ENCODE assay signal across 12 cellular contexts in the genomic region with DNA sequence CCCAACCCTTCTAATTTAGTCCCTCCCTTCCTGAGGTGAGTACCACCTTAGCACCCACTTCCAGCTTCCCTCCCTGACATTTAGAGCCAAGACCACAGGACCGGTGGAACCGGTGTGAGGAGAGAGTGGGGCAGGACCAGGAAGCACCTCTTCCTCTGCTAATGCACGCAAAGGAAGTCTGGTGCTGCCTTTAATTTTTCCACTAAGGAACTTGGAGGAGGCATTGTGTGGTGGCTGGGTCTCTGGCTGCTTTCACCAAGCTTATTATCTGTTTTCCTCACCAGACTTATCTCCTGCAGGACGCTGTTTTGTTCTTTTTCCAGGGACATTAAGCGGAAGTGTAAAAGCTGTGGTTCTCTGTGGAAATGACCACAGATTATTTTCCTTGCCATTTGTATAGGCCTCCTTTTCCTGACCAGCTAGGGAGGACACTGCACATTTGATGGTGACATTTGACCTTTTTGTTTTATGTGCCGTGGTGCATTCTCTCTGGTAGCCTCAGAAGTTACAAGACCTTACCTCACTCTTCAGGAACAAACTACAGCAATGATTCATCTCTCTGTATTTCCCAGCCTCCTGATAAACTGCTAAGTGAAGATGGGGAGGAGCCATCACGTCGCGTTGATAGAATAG. TPM values are rescaled to one million over a fixed set of nuclear protein-coding genes. Genes with fewer than 3 reads are reported as not detected.
DNase-seq lines count a peak whose midpoint lies in the region; ATAC-seq and TF ChIP-seq lines count a peak whose summit lies in the region.
"Had no signal": no experiment of that assay in that cellular context is flagged by ENCODE, and none has a peak within 500 bp of the region (broad histone marks: within the 10 kb centered on the region; RNA-seq: fewer than 3 reads in every experiment).

No MANE protein-coding gene starts in this region.

- H3K9me3 Mint-ChIP-seq in GM23338 = no peaks in the 10 kb centered on the region

- H4K20me1 ChIP-seq in GM23338 (replicated peaks; ENCODE audit: insufficient read depth) = no peaks in the 10 kb centered on the region

- TF ChIP-seq CTCF in GM23338 (conservative IDR thresholded peaks at IDR 0.05; ENCODE audit: low read depth in 2 of 2) (no peak), astrocyte of the spinal cord (IDR thresholded peaks at IDR 0.05; ENCODE audit: low read depth, low read length) (no peak), heart right ventricle (IDR thresholded peaks at IDR 0.05) (no peak), parathyroid adenoma (IDR thresholded peaks at IDR 0.05) (no peak), GM10248 (IDR thresholded peaks at IDR 0.05; ENCODE audit: control extremely low read depth, extremely low read depth, low read depth, missing control alignments) (no peak)

- H3K9me2 ChIP-seq in GM23338 (ENCODE audit: insufficient read depth) = no peaks in the 10 kb centered on the region

- no peak overlapping the region for H3K4me2 ChIP-seq in GM23338
- no peak overlapping the region for H3K4me2 ChIP-seq in parathyroid adenoma (ENCODE audit: low read length)

- H3K27ac ChIP-seq in GM23338 (ENCODE audit: low read depth) (no peak overlapping the region), heart right ventricle (peak overlapping the region; percentile 21 to 88 (median 78)), parathyroid adenoma (peak overlapping the region; percentile 57)

- no peaks in the 10 kb centered on the region for H3K9me3 ChIP-seq in heart right ventricle
- H3K9me3 ChIP-seq in parathyroid adenoma (ENCODE audit: control insufficient read depth, low read length) = no peaks in the 10 kb centered on the region
- H3K9me3 ChIP-seq: HAP-1 had no signal

- ATAC-seq in GM23338 = no peak
- peak; percentile 71 to 86 (median 82) for ATAC-seq in heart right ventricle
- no peak for ATAC-seq in HG03025 (IDR thresholded peaks at IDR 0.05; ENCODE audit: low FRiP score, unreplicated experiment)
- ATAC-seq in HG02870 (IDR thresholded peaks at IDR 0.05; ENCODE audit: unreplicated experiment) = no peak

- no peaks in the 10 kb centered on the region for H3F3A ChIP-seq in GM23338 (replicated peaks; ENCODE audit: low read depth)

- H2AFZ ChIP-seq in GM23338 (peak overlapping the region; percentile 70), parathyroid adenoma (peak overlapping the region; percentile 11)

- peaks cover 15% of the 10 kb centered on the region for H3K4me1 Mint-ChIP-seq in GM23338

- CTCF ChIA-PET in GM10248 (lab: Yijun Ruan, JAX) = interaction anchor here (1.1 kb wide), 1 partner anchor 8 kb away, joined by 3 read pairs; no protein-coding TSS in a partner anchor

- no peak overlapping the region for H3K27ac Mint-ChIP-seq in GM23338
- H3K27ac Mint-ChIP-seq: naive B cell had no signal

- H3K27me3 ChIP-seq in GM23338 (ENCODE audit: insufficient read depth) (no peaks in the 10 kb centered on the region), heart right ventricle (no peaks in the 10 kb centered on the region), parathyroid adenoma (ENCODE audit: control insufficient read depth, insufficient read depth, low read length) (no peaks in the 10 kb centered on the region)

- H3K79me2 ChIP-seq in GM23338 (replicated peaks; ENCODE audit: insufficient read depth) (no peaks in the 10 kb centered on the region), parathyroid adenoma (no peaks in the 10 kb centered on the region)

- no peaks in the 10 kb centered on the region for H3K36me3 Mint-ChIP-seq in GM23338 (ENCODE audit: low read depth)
- H3K36me3 Mint-ChIP-seq: naive B cell had no signal

- intact Hi-C loops in heart right ventricle (cut with DNase I) = loop anchor here in 3 of 10 donors (5.0 kb wide), 2 partner anchors 41 to 44 kb away; a partner anchor contains a TSS

- H3K27me3 Mint-ChIP-seq in GM23338 (ENCODE audit: insufficient read depth, low read depth, poor library complexity) = no peaks in the 10 kb centered on the region

- in situ Hi-C loops in astrocyte of the spinal cord (cut with HindIII; ENCODE audit: low sequenced_read_pairs) = no loop called here

- H3K4me3 Mint-ChIP-seq in GM23338 = no peak overlapping the region
- H3K4me3 Mint-ChIP-seq: naive B cell had no signal

- DNase-seq in GM23338 (ENCODE audit: low spot score) (no peak), astrocyte of the spinal cord (ENCODE audit: low read depth, low spot score) (peak; percentile 23), heart right ventricle (peak in 1 of 2 donors; percentile 59), T1000 (lab: John Stamatoyannopoulos, UW) (no peak), GM10248 (ENCODE audit: extremely low spot score) (no peak)
- DNase-seq: naive B cell, NCI-H1048, substantia nigra had no signal

- no peak overlapping the region for H3K4me3 ChIP-seq in GM23338
- no peak overlapping the region for H3K4me3 ChIP-seq in astrocyte of the spinal cord (ENCODE audit: low read depth, low read length)
- H3K4me3 ChIP-seq in heart right ventricle = no peak overlapping the region
- H3K4me3 ChIP-seq in parathyroid adenoma (ENCODE audit: low read depth, low read length) = no peak overlapping the region
- H3K4me3 ChIP-seq: HAP-1 had no signal

- H3K9ac ChIP-seq in parathyroid adenoma = no peak overlapping the region

- H3K4me1 ChIP-seq in GM23338 (ENCODE audit: insufficient read depth) (no peaks in the 10 kb centered on the region), heart right ventricle (peaks cover 12 to 62% (median 51%) of the 10 kb centered on the region in 9 donors), parathyroid adenoma (no peaks in the 10 kb centered on the region)
- H3K4me1 ChIP-seq: HAP-1 had no signal

- H3K36me3 ChIP-seq in GM23338 (ENCODE audit: insufficient read depth) (no peaks in the 10 kb centered on the region), heart right ventricle (no peaks in the 10 kb centered on the region), parathyroid adenoma (ENCODE audit: control insufficient read depth, insufficient read depth, low read length) (no peaks in the 10 kb centered on the region)
- H3K36me3 ChIP-seq: HAP-1 had no signal

- POLR2A ChIA-PET in GM10248 (lab: Yijun Ruan, JAX) = no interaction called here

- 36 to 42% methylated on average over 9 of the region's 9 CpGs for WGBS in heart right ventricle, 2 donors

TF ChIP-seq in GM23338, 12 proteins besides CTCF, POLR2A, EP300 and RAD21 (continues in another document):
- TF ChIP-seq EZH2phosphoT487 (IDR thresholded peaks at IDR 0.05; ENCODE audit: unreplicated experiment) (no peak), STAT1 (IDR thresholded peaks at IDR 0.05; ENCODE audit: unreplicated experiment) (no peak), POLR2AphosphoS5 (IDR thresholded peaks at IDR 0.05; ENCODE audit: low read depth) (no peak), JUNB (IDR thresholded peaks at IDR 0.05; ENCODE audit: unreplicated experiment) (no peak), NANOG (IDR thresholded peaks at IDR 0.05; ENCODE audit: borderline replicate concordance) (no peak)
- TF ChIP-seq, protein P1, sequence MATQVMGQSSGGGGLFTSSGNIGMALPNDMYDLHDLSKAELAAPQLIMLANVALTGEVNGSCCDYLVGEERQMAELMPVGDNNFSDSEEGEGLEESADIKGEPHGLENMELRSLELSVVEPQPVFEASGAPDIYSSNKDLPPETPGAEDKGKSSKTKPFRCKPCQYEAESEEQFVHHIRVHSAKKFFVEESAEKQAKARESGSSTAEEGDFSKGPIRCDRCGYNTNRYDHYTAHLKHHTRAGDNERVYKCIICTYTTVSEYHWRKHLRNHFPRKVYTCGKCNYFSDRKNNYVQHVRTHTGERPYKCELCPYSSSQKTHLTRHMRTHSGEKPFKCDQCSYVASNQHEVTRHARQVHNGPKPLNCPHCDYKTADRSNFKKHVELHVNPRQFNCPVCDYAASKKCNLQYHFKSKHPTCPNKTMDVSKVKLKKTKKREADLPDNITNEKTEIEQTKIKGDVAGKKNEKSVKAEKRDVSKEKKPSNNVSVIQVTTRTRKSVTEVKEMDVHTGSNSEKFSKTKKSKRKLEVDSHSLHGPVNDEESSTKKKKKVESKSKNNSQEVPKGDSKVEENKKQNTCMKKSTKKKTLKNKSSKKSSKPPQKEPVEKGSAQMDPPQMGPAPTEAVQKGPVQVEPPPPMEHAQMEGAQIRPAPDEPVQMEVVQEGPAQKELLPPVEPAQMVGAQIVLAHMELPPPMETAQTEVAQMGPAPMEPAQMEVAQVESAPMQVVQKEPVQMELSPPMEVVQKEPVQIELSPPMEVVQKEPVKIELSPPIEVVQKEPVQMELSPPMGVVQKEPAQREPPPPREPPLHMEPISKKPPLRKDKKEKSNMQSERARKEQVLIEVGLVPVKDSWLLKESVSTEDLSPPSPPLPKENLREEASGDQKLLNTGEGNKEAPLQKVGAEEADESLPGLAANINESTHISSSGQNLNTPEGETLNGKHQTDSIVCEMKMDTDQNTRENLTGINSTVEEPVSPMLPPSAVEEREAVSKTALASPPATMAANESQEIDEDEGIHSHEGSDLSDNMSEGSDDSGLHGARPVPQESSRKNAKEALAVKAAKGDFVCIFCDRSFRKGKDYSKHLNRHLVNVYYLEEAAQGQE (IDR thresholded peaks at IDR 0.05; ENCODE audit: unreplicated experiment) = no peak

RNA-seq across cellular contexts. Expression of a gene that starts 39.8 kb away (rescaled TPM):
- total RNA-seq in GM23338 (2014; rRNA removed; shearing (Covaris generic)) = 189 and 204 TPM in 2 replicates
- polyA plus RNA-seq in GM23338 (2016; fragmentation: Nextera tagmentation; extraction: Ambion mirVana) (58.1 and 59.1 TPM in 2 replicates), heart right ventricle (100 to 1,000 TPM in 1 of 2 donors, 10 to 100 TPM in 1; 91.1 to 142 TPM)
- total RNA-seq in heart right ventricle = 100 to 1,000 TPM; 366 to 643 (median 507) TPM

Comparison
In these comparisons a context has a peak if more than half of its experiments do, and no peak if none do; other contexts are left out.
1. ATAC-seq: peak in heart right ventricle (8 of 8); none in GM23338 (single experiment), HG03025 (single experiment) and HG02870 (single experiment).